Comparison of ENCODE assay signal across 1 cellular context in the genomic region with DNA sequence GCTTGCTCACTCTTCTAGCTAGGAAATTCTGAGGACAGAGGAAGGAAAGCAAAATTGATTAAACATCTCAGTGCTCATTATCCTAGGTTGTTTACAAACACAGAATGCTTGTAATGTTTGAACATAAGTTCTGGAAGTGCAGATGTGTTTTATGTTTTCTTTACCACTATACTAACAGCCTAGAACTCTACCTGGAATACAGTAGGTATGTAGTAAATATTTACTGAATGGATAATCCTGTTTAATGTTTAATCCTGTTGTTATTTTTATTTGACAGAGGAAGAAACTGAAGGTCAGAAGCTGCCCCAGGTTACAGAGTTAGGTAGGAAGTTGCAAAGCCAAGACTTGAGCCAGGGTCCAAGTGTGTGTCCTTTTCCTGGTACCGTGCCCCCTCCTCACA.
TF ChIP-seq lines count a peak whose summit lies in the region.

No MANE protein-coding gene starts in this region.

TF ChIP-seq in HepG2, 621 proteins besides CTCF, POLR2A, EP300 and RAD21 (continues in another document):
- TF ChIP-seq ZFYVE20 (CRISPR knock-in tag; IDR thresholded peaks at IDR 0.05; ENCODE audit: borderline replicate concordance, low read depth) (no peak), SAP130 (CRISPR knock-in tag; IDR thresholded peaks at IDR 0.05; ENCODE audit: low read depth) (no peak), ZNF282 (IDR thresholded peaks at IDR 0.05; ENCODE audit: partially characterized antibody) (no peak), SOX6 (IDR thresholded peaks at IDR 0.05) (no peak), SOX6 (CRISPR knock-in tag; IDR thresholded peaks at IDR 0.05) (peak; percentile 11; the same call in 1 of the 2 replicates), ZBTB8A (CRISPR knock-in tag; IDR thresholded peaks at IDR 0.05; ENCODE audit: borderline replicate concordance, low read depth) (no peak), CHD2 (IDR thresholded peaks at IDR 0.05; ENCODE audit: low read depth, low read length) (no peak), ZNF775 (CRISPR knock-in tag; IDR thresholded peaks at IDR 0.05; ENCODE audit: borderline replicate concordance) (no peak), HDAC1 (CRISPR knock-in tag; IDR thresholded peaks at IDR 0.05) (0 out of 2 replicates have a peak, but pooled peaks have one; percentile 38), GABPA (IDR thresholded peaks at IDR 0.05; ENCODE audit: low read depth, low read length) (no peak), GABPA (CRISPR knock-in tag; IDR thresholded peaks at IDR 0.05; ENCODE audit: low read depth) (no peak), ZNF777 (CRISPR knock-in tag; IDR thresholded peaks at IDR 0.05) (no peak), GLI4 (CRISPR knock-in tag; IDR thresholded peaks at IDR 0.05; ENCODE audit: borderline replicate concordance) (no peak), BCL6 (CRISPR knock-in tag; IDR thresholded peaks at IDR 0.05) (0 out of 2 replicates have a peak, but pooled peaks have one; percentile 19), JUNB (CRISPR knock-in tag; IDR thresholded peaks at IDR 0.05; ENCODE audit: borderline replicate concordance) (no peak), ZNF674 (CRISPR knock-in tag; IDR thresholded peaks at IDR 0.05; ENCODE audit: low read depth) (no peak), YEATS2 (CRISPR knock-in tag; IDR thresholded peaks at IDR 0.05; ENCODE audit: borderline replicate concordance) (no peak), ZFP1 (CRISPR knock-in tag; IDR thresholded peaks at IDR 0.05) (no peak), DR1 (CRISPR knock-in tag; IDR thresholded peaks at IDR 0.05) (no peak), TGIF2 (CRISPR knock-in tag; IDR thresholded peaks at IDR 0.05) (no peak), PHF20 (CRISPR knock-in tag; IDR thresholded peaks at IDR 0.05) (no peak), FOXP1 (IDR thresholded peaks at IDR 0.05) (peak; percentile 62; the same call in 1 of the 2 replicates), FOXP1 (CRISPR knock-in tag; IDR thresholded peaks at IDR 0.05) (peak; percentile 96)
- TF ChIP-seq, protein P1, sequence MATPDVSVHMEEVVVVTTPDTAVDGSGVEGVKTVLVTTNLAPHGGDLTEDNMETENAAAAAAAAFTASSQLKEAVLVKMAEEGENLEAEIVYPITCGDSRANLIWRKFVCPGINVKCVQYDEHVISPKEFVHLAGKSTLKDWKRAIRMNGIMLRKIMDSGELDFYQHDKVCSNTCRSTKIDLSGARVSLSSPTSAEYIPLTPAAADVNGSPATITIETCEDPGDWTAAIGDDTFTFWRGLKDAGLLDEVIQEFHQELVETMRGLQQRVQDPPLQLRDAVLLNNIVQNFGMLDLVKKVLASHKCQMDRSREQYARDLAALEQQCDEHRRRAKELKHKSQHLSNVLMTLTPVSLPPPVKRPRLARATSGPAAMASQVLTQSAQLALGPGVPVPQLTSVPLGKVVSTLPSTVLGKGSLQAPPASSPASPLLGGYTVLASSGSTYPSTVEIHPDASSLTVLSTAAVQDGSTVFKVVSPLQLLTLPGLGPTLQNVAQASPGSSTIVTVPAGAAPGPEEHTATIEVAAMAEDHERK (CRISPR knock-in tag; IDR thresholded peaks at IDR 0.05; ENCODE audit: low read depth): no peak
- TF ChIP-seq, protein P2, sequence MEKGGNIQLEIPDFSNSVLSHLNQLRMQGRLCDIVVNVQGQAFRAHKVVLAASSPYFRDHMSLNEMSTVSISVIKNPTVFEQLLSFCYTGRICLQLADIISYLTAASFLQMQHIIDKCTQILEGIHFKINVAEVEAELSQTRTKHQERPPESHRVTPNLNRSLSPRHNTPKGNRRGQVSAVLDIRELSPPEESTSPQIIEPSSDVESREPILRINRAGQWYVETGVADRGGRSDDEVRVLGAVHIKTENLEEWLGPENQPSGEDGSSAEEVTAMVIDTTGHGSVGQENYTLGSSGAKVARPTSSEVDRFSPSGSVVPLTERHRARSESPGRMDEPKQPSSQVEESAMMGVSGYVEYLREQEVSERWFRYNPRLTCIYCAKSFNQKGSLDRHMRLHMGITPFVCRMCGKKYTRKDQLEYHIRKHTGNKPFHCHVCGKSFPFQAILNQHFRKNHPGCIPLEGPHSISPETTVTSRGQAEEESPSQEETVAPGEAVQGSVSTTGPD (CRISPR knock-in tag; IDR thresholded peaks at IDR 0.05): no peak
- TF ChIP-seq, protein P3, sequence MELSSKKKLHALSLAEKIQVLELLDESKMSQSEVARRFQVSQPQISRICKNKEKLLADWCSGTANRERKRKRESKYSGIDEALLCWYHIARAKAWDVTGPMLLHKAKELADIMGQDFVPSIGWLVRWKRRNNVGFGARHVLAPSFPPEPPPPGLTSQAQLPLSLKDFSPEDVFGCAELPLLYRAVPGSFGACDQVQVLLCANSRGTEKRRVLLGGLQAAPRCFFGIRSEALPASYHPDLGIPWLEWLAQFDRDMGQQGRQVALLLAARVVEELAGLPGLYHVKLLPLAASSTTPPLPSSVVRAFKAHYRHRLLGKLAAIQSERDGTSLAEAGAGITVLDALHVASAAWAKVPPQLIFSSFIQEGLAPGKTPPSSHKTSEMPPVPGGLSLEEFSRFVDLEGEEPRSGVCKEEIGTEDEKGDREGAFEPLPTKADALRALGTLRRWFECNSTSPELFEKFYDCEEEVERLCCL (CRISPR knock-in tag; IDR thresholded peaks at IDR 0.05; ENCODE audit: borderline replicate concordance): no peak
- TF ChIP-seq, protein P4, sequence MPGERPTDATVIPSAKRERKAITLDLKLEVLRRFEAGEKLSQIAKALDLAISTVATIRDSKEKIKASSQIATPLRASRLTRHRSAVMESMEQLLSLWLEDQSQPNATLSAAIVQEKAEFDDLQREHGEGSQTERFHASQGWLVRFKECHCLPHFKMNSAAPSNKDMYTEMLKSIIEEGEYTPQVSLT (CRISPR knock-in tag; IDR thresholded peaks at IDR 0.05; ENCODE audit: borderline replicate concordance, low read depth): no peak
- TF ChIP-seq, protein P5, sequence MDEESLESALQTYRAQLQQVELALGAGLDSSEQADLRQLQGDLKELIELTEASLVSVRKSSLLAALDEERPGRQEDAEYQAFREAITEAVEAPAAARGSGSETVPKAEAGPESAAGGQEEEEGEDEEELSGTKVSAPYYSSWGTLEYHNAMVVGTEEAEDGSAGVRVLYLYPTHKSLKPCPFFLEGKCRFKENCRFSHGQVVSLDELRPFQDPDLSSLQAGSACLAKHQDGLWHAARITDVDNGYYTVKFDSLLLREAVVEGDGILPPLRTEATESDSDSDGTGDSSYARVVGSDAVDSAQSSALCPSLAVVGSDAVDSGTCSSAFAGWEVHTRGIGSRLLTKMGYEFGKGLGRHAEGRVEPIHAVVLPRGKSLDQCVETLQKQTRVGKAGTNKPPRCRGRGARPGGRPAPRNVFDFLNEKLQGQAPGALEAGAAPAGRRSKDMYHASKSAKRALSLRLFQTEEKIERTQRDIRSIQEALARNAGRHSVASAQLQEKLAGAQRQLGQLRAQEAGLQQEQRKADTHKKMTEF (CRISPR knock-in tag; IDR thresholded peaks at IDR 0.05): no peak
- TF ChIP-seq, protein P6, sequence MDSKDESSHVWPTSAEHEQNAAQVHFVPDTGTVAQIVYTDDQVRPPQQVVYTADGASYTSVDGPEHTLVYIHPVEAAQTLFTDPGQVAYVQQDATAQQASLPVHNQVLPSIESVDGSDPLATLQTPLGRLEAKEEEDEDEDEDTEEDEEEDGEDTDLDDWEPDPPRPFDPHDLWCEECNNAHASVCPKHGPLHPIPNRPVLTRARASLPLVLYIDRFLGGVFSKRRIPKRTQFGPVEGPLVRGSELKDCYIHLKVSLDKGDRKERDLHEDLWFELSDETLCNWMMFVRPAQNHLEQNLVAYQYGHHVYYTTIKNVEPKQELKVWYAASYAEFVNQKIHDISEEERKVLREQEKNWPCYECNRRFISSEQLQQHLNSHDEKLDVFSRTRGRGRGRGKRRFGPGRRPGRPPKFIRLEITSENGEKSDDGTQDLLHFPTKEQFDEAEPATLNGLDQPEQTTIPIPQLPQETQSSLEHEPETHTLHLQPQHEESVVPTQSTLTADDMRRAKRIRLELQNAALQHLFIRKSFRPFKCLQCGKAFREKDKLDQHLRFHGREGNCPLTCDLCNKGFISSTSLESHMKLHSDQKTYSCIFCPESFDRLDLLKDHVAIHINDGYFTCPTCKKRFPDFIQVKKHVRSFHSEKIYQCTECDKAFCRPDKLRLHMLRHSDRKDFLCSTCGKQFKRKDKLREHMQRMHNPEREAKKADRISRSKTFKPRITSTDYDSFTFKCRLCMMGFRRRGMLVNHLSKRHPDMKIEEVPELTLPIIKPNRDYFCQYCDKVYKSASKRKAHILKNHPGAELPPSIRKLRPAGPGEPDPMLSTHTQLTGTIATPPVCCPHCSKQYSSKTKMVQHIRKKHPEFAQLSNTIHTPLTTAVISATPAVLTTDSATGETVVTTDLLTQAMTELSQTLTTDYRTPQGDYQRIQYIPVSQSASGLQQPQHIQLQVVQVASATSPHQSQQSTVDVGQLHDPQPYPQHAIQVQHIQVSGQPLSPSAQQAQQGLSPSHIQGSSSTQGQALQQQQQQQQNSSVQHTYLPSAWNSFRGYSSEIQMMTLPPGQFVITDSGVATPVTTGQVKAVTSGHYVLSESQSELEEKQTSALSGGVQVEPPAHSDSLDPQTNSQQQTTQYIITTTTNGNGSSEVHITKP (CRISPR knock-in tag; IDR thresholded peaks at IDR 0.05; ENCODE audit: low read depth): no peak
- TF ChIP-seq, protein P7, sequence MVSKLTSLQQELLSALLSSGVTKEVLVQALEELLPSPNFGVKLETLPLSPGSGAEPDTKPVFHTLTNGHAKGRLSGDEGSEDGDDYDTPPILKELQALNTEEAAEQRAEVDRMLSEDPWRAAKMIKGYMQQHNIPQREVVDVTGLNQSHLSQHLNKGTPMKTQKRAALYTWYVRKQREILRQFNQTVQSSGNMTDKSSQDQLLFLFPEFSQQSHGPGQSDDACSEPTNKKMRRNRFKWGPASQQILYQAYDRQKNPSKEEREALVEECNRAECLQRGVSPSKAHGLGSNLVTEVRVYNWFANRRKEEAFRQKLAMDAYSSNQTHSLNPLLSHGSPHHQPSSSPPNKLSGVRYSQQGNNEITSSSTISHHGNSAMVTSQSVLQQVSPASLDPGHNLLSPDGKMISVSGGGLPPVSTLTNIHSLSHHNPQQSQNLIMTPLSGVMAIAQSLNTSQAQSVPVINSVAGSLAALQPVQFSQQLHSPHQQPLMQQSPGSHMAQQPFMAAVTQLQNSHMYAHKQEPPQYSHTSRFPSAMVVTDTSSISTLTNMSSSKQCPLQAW (CRISPR knock-in tag; IDR thresholded peaks at IDR 0.05): no peak
- TF ChIP-seq, protein P8, sequence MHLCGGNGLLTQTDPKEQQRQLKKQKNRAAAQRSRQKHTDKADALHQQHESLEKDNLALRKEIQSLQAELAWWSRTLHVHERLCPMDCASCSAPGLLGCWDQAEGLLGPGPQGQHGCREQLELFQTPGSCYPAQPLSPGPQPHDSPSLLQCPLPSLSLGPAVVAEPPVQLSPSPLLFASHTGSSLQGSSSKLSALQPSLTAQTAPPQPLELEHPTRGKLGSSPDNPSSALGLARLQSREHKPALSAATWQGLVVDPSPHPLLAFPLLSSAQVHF (CRISPR knock-in tag; IDR thresholded peaks at IDR 0.05): no peak
- TF ChIP-seq, protein P9, sequence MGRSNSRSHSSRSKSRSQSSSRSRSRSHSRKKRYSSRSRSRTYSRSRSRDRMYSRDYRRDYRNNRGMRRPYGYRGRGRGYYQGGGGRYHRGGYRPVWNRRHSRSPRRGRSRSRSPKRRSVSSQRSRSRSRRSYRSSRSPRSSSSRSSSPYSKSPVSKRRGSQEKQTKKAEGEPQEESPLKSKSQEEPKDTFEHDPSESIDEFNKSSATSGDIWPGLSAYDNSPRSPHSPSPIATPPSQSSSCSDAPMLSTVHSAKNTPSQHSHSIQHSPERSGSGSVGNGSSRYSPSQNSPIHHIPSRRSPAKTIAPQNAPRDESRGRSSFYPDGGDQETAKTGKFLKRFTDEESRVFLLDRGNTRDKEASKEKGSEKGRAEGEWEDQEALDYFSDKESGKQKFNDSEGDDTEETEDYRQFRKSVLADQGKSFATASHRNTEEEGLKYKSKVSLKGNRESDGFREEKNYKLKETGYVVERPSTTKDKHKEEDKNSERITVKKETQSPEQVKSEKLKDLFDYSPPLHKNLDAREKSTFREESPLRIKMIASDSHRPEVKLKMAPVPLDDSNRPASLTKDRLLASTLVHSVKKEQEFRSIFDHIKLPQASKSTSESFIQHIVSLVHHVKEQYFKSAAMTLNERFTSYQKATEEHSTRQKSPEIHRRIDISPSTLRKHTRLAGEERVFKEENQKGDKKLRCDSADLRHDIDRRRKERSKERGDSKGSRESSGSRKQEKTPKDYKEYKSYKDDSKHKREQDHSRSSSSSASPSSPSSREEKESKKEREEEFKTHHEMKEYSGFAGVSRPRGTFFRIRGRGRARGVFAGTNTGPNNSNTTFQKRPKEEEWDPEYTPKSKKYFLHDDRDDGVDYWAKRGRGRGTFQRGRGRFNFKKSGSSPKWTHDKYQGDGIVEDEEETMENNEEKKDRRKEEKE (IDR thresholded peaks at IDR 0.05): no peak
- TF ChIP-seq, protein P10, sequence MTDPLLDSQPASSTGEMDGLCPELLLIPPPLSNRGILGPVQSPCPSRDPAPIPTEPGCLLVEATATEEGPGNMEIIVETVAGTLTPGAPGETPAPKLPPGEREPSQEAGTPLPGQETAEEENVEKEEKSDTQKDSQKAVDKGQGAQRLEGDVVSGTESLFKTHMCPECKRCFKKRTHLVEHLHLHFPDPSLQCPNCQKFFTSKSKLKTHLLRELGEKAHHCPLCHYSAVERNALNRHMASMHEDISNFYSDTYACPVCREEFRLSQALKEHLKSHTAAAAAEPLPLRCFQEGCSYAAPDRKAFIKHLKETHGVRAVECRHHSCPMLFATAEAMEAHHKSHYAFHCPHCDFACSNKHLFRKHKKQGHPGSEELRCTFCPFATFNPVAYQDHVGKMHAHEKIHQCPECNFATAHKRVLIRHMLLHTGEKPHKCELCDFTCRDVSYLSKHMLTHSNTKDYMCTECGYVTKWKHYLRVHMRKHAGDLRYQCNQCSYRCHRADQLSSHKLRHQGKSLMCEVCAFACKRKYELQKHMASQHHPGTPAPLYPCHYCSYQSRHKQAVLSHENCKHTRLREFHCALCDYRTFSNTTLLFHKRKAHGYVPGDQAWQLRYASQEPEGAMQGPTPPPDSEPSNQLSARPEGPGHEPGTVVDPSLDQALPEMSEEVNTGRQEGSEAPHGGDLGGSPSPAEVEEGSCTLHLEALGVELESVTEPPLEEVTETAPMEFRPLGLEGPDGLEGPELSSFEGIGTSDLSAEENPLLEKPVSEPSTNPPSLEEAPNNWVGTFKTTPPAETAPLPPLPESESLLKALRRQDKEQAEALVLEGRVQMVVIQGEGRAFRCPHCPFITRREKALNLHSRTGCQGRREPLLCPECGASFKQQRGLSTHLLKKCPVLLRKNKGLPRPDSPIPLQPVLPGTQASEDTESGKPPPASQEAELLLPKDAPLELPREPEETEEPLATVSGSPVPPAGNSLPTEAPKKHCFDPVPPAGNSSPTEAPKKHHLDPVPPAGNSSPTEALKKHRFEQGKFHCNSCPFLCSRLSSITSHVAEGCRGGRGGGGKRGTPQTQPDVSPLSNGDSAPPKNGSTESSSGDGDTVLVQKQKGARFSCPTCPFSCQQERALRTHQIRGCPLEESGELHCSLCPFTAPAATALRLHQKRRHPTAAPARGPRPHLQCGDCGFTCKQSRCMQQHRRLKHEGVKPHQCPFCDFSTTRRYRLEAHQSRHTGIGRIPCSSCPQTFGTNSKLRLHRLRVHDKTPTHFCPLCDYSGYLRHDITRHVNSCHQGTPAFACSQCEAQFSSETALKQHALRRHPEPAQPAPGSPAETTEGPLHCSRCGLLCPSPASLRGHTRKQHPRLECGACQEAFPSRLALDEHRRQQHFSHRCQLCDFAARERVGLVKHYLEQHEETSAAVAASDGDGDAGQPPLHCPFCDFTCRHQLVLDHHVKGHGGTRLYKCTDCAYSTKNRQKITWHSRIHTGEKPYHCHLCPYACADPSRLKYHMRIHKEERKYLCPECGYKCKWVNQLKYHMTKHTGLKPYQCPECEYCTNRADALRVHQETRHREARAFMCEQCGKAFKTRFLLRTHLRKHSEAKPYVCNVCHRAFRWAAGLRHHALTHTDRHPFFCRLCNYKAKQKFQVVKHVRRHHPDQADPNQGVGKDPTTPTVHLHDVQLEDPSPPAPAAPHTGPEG (CRISPR knock-in tag; IDR thresholded peaks at IDR 0.05): no peak
